Comparison of ENCODE assay signal across 8 cellular contexts in genomic region chr15:100350434-100351226, GRCh38. TPM values are rescaled to one million over a fixed set of nuclear protein-coding genes. Genes with fewer than 3 reads are reported as not detected.
DNase-seq lines count a peak whose midpoint lies in the region; ATAC-seq and TF ChIP-seq lines count a peak whose summit lies in the region.

No MANE protein-coding gene starts in this region.

- peak; percentile 27 for TF ChIP-seq CTCF in C4-2B (conservative IDR thresholded peaks at IDR 0.05)
- no peak for TF ChIP-seq CTCF in LNCaP clone FGC (IDR thresholded peaks at IDR 0.05; ENCODE audit: control insufficient read depth, extremely low read depth, insufficient read depth)
- TF ChIP-seq CTCF in body of pancreas (IDR thresholded peaks at IDR 0.05): no peak
- no peak for TF ChIP-seq CTCF in right lobe of liver (IDR thresholded peaks at IDR 0.05)

- DNase-seq in LNCaP clone FGC (ENCODE audit: low read depth): peak; percentile 75
- DNase-seq in body of pancreas: peak; percentile 47 to 83 (median 60)
- peak in 1 of 3 donors; percentile 81 for DNase-seq in right lobe of liver
- DNase-seq in ureter (ENCODE audit: low spot score): peak; percentile 71
- no peak for DNase-seq in D341Med (ENCODE audit: low spot score)
- DNase-seq in kidney glomerular epithelial cell (lab: John Stamatoyannopoulos, UW): no peak

- H3K27me3 ChIP-seq in body of pancreas (no peaks in the 10 kb centered on the region), right lobe of liver (no peaks in the 10 kb centered on the region)

- H3K4me1 ChIP-seq in body of pancreas: peaks cover 17% of the 10 kb centered on the region
- H3K4me1 ChIP-seq in right lobe of liver: peaks cover 0 to 24% (median 13%) of the 10 kb centered on the region in 4 donors

- 32 to 36% methylated on average over 19 of the region's 19 CpGs for WGBS in body of pancreas, 2 donors
- WGBS in right lobe of liver (ENCODE audit: insufficient coverage, low coverage, low lambda C conversion rate, missing lambda C conversion rate): 13% methylated on average over 17 of the region's 19 CpGs

- intact Hi-C loops in body of pancreas (cut with DNase I) (no loop called here), right lobe of liver (cut with DNase I) (no loop called here)

- H3K36me3 ChIP-seq in body of pancreas (replicated peaks in 1 of 2; ENCODE audit: insufficient read depth in 1 of 2, low read depth in 2 of 2) (no peaks in the 10 kb centered on the region), right lobe of liver (no peaks in the 10 kb centered on the region)

- TF ChIP-seq POLR2A in body of pancreas (IDR thresholded peaks at IDR 0.05) (peak in 1 of 3 donors; percentile 1), right lobe of liver (IDR thresholded peaks at IDR 0.05) (no peak)

- ATAC-seq in body of pancreas (peak; percentile 74), right lobe of liver (peak; percentile 63 to 81 (median 72)), HG02870 (IDR thresholded peaks at IDR 0.05; ENCODE audit: unreplicated experiment) (no peak)

- H3K9me3 ChIP-seq in body of pancreas: no peaks in the 10 kb centered on the region
- H3K9me3 ChIP-seq in right lobe of liver: no peaks in the 10 kb centered on the region

- H3K27ac ChIP-seq in C4-2B (peak overlapping the region; percentile 74), body of pancreas (peak overlapping the region; percentile 94 to 98 (median 96)), right lobe of liver (peak overlapping the region; percentile 98 to 99 (median 99))

- H3K4me3 ChIP-seq in LNCaP clone FGC (ENCODE audit: low read depth, low read length) (peak overlapping the region; percentile 61; the same call in 1 of the 2 replicates), body of pancreas (no peak overlapping the region), right lobe of liver (peak overlapping the region; percentile 82 to 92 (median 85))

RNA-seq across cellular contexts. Expression of gene ADAMTS17, which starts 8.9 kb away (rescaled TPM):
- 10 to 100 TPM; 24.6 to 26.0 TPM for total RNA-seq in body of pancreas
- 10 to 100 TPM; 14.6 to 34.7 (median 24.2) TPM for total RNA-seq in right lobe of liver
- 10.6 TPM for total RNA-seq in ureter

Comparison
In these comparisons a context has a peak if more than half of its experiments do, and no peak if none do; other contexts are left out.
1. DNase-seq: peak in LNCaP clone FGC (single experiment), body of pancreas (4 of 4) and ureter (single experiment); none in D341Med (single experiment) and kidney glomerular epithelial cell (single experiment).
2. H3K4me3 ChIP-seq: peak in LNCaP clone FGC (single experiment) and right lobe of liver (3 of 3); none in body of pancreas (0 of 2).
3. Peak in every context shown above with its lines, with median percentiles within 50 percentile points of each other: H3K27ac ChIP-seq.